Comparison of ENCODE assay signal across 1 cellular context in genomic region chr11:34357646-34358257, GRCh38.
A peak's percentile ranks its signal among the peaks of the same experiment; 100 is the strongest.
TF ChIP-seq lines count a peak whose summit lies in the region.

Gene ABTB2 (minus strand): TSS chr11:34358010.

TF ChIP-seq in HepG2, 621 proteins besides CTCF, POLR2A, EP300 and RAD21 (continued from another document and continues in another):
- no peak for TF ChIP-seq RERE (CRISPR knock-in tag; IDR thresholded peaks at IDR 0.05; ENCODE audit: low read depth)
- TF ChIP-seq MAX (IDR thresholded peaks at IDR 0.05): no peak; the same call in 1 of the 2 replicates
- TF ChIP-seq, protein P1, sequence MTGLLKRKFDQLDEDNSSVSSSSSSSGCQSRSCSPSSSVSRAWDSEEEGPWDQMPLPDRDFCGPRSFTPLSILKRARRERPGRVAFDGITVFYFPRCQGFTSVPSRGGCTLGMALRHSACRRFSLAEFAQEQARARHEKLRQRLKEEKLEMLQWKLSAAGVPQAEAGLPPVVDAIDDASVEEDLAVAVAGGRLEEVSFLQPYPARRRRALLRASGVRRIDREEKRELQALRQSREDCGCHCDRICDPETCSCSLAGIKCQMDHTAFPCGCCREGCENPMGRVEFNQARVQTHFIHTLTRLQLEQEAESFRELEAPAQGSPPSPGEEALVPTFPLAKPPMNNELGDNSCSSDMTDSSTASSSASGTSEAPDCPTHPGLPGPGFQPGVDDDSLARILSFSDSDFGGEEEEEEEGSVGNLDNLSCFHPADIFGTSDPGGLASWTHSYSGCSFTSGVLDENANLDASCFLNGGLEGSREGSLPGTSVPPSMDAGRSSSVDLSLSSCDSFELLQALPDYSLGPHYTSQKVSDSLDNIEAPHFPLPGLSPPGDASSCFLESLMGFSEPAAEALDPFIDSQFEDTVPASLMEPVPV (CRISPR knock-in tag; IDR thresholded peaks at IDR 0.05): no peak
- TF ChIP-seq, protein P2, sequence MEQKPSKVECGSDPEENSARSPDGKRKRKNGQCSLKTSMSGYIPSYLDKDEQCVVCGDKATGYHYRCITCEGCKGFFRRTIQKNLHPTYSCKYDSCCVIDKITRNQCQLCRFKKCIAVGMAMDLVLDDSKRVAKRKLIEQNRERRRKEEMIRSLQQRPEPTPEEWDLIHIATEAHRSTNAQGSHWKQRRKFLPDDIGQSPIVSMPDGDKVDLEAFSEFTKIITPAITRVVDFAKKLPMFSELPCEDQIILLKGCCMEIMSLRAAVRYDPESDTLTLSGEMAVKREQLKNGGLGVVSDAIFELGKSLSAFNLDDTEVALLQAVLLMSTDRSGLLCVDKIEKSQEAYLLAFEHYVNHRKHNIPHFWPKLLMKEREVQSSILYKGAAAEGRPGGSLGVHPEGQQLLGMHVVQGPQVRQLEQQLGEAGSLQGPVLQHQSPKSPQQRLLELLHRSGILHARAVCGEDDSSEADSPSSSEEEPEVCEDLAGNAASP (CRISPR knock-in tag; IDR thresholded peaks at IDR 0.05; ENCODE audit: borderline replicate concordance): no peak
- no peak for TF ChIP-seq GABPA (IDR thresholded peaks at IDR 0.05; ENCODE audit: low read depth, low read length)
- TF ChIP-seq GABPA (CRISPR knock-in tag; IDR thresholded peaks at IDR 0.05; ENCODE audit: low read depth): no peak
- TF ChIP-seq TCF7 (IDR thresholded peaks at IDR 0.05; ENCODE audit: low read depth): no peak
- no peak for TF ChIP-seq ATF7 (IDR thresholded peaks at IDR 0.05)
- no peak for TF ChIP-seq ATF7 (CRISPR knock-in tag; IDR thresholded peaks at IDR 0.05)
- no peak for TF ChIP-seq ZNF713 (CRISPR knock-in tag; IDR thresholded peaks at IDR 0.05)
- no peak for TF ChIP-seq NKX3-1 (CRISPR knock-in tag; IDR thresholded peaks at IDR 0.05)
- no peak for TF ChIP-seq ZNF672 (CRISPR knock-in tag; IDR thresholded peaks at IDR 0.05)
- TF ChIP-seq BRD4 (CRISPR knock-in tag; IDR thresholded peaks at IDR 0.05): no peak; the same call in 1 of the 2 replicates
- no peak for TF ChIP-seq ELF3 (CRISPR knock-in tag; IDR thresholded peaks at IDR 0.05)
- TF ChIP-seq BHLHE40 (IDR thresholded peaks at IDR 0.05; ENCODE audit: low read length): no peak
- no peak for TF ChIP-seq ZNF678 (CRISPR knock-in tag; IDR thresholded peaks at IDR 0.05)
- TF ChIP-seq FLYWCH1 (CRISPR knock-in tag; IDR thresholded peaks at IDR 0.05): no peak
- no peak for TF ChIP-seq ETV6 (CRISPR knock-in tag; conservative IDR thresholded peaks at IDR 0.05)
- no peak for TF ChIP-seq ZNF720 (CRISPR knock-in tag; IDR thresholded peaks at IDR 0.05)
- TF ChIP-seq ZNF556 (CRISPR knock-in tag; IDR thresholded peaks at IDR 0.05; ENCODE audit: borderline replicate concordance): no peak
- no peak for TF ChIP-seq ZFP36 (IDR thresholded peaks at IDR 0.05; ENCODE audit: borderline replicate concordance, low read depth, low read length, partially characterized antibody)
- no peak for TF ChIP-seq NR2C2 (CRISPR knock-in tag; IDR thresholded peaks at IDR 0.05; ENCODE audit: borderline replicate concordance)
- no peak for TF ChIP-seq MEF2D (CRISPR knock-in tag; IDR thresholded peaks at IDR 0.05)
- no peak for TF ChIP-seq ZNF7 (CRISPR knock-in tag; IDR thresholded peaks at IDR 0.05)
- no peak for TF ChIP-seq YY1 (IDR thresholded peaks at IDR 0.05; ENCODE audit: insufficient read depth, insufficient replicate concordance, low read depth, low read length)
- TF ChIP-seq MIXL1 (CRISPR knock-in tag; IDR thresholded peaks at IDR 0.05): no peak
- TF ChIP-seq ATF1 (CRISPR knock-in tag; IDR thresholded peaks at IDR 0.05): no peak
- no peak for TF ChIP-seq HDAC6 (IDR thresholded peaks at IDR 0.05; ENCODE audit: low read depth, low read length)
- TF ChIP-seq, protein P3, sequence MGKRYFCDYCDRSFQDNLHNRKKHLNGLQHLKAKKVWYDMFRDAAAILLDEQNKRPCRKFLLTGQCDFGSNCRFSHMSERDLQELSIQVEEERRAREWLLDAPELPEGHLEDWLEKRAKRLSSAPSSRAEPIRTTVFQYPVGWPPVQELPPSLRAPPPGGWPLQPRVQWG (CRISPR knock-in tag; IDR thresholded peaks at IDR 0.05; ENCODE audit: borderline replicate concordance, low read depth): no peak
- TF ChIP-seq HMG20A (CRISPR knock-in tag; IDR thresholded peaks at IDR 0.05; ENCODE audit: borderline replicate concordance): no peak
- TF ChIP-seq, protein P4, sequence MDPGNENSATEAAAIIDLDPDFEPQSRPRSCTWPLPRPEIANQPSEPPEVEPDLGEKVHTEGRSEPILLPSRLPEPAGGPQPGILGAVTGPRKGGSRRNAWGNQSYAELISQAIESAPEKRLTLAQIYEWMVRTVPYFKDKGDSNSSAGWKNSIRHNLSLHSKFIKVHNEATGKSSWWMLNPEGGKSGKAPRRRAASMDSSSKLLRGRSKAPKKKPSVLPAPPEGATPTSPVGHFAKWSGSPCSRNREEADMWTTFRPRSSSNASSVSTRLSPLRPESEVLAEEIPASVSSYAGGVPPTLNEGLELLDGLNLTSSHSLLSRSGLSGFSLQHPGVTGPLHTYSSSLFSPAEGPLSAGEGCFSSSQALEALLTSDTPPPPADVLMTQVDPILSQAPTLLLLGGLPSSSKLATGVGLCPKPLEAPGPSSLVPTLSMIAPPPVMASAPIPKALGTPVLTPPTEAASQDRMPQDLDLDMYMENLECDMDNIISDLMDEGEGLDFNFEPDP (CRISPR knock-in tag; conservative IDR thresholded peaks at IDR 0.05): no peak
- no peak for TF ChIP-seq AKAP8 (CRISPR knock-in tag; IDR thresholded peaks at IDR 0.05)
- TF ChIP-seq XBP1 (CRISPR knock-in tag; IDR thresholded peaks at IDR 0.05): no peak
- TF ChIP-seq, protein P5, sequence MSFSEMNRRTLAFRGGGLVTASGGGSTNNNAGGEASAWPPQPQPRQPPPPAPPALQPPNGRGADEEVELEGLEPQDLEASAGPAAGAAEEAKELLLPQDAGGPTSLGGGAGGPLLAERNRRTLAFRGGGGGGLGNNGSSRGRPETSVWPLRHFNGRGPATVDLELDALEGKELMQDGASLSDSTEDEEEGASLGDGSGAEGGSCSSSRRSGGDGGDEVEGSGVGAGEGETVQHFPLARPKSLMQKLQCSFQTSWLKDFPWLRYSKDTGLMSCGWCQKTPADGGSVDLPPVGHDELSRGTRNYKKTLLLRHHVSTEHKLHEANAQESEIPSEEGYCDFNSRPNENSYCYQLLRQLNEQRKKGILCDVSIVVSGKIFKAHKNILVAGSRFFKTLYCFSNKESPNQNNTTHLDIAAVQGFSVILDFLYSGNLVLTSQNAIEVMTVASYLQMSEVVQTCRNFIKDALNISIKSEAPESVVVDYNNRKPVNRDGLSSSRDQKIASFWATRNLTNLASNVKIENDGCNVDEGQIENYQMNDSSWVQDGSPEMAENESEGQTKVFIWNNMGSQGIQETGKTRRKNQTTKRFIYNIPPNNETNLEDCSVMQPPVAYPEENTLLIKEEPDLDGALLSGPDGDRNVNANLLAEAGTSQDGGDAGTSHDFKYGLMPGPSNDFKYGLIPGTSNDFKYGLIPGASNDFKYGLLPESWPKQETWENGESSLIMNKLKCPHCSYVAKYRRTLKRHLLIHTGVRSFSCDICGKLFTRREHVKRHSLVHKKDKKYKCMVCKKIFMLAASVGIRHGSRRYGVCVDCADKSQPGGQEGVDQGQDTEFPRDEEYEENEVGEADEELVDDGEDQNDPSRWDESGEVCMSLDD (CRISPR knock-in tag; IDR thresholded peaks at IDR 0.05; ENCODE audit: borderline replicate concordance): no peak
- TF ChIP-seq ZSCAN21 (CRISPR knock-in tag; IDR thresholded peaks at IDR 0.05; ENCODE audit: borderline replicate concordance): no peak
- TF ChIP-seq ZNF33B (CRISPR knock-in tag; IDR thresholded peaks at IDR 0.05): no peak
- no peak for TF ChIP-seq ZNF530 (CRISPR knock-in tag; IDR thresholded peaks at IDR 0.05; ENCODE audit: low read depth)
- TF ChIP-seq SOX5 (CRISPR knock-in tag; IDR thresholded peaks at IDR 0.05; ENCODE audit: borderline replicate concordance): no peak
- TF ChIP-seq ZNF205 (CRISPR knock-in tag; IDR thresholded peaks at IDR 0.05): no peak
- TF ChIP-seq DPF2 (CRISPR knock-in tag; IDR thresholded peaks at IDR 0.05; ENCODE audit: borderline replicate concordance, low read depth): no peak
- TF ChIP-seq EHMT2 (IDR thresholded peaks at IDR 0.05; ENCODE audit: borderline replicate concordance, low read depth, low read length): no peak
- TF ChIP-seq MED8 (CRISPR knock-in tag; IDR thresholded peaks at IDR 0.05; ENCODE audit: insufficient replicate concordance): peak; percentile 52
- TF ChIP-seq BCL6 (CRISPR knock-in tag; IDR thresholded peaks at IDR 0.05): no peak; the same call in 1 of the 2 replicates
- no peak for TF ChIP-seq ZBTB21 (CRISPR knock-in tag; IDR thresholded peaks at IDR 0.05)
- no peak for TF ChIP-seq ZNF30 (CRISPR knock-in tag; IDR thresholded peaks at IDR 0.05)
- no peak for TF ChIP-seq CBFB (CRISPR knock-in tag; IDR thresholded peaks at IDR 0.05)
- TF ChIP-seq ZNF572 (CRISPR knock-in tag; IDR thresholded peaks at IDR 0.05): no peak
- no peak for TF ChIP-seq ZNF251 (CRISPR knock-in tag; IDR thresholded peaks at IDR 0.05)
- TF ChIP-seq, protein P6, sequence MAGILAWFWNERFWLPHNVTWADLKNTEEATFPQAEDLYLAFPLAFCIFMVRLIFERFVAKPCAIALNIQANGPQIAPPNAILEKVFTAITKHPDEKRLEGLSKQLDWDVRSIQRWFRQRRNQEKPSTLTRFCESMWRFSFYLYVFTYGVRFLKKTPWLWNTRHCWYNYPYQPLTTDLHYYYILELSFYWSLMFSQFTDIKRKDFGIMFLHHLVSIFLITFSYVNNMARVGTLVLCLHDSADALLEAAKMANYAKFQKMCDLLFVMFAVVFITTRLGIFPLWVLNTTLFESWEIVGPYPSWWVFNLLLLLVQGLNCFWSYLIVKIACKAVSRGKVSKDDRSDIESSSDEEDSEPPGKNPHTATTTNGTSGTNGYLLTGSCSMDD (CRISPR knock-in tag; IDR thresholded peaks at IDR 0.05): no peak
- TF ChIP-seq SMAD1 (CRISPR knock-in tag; IDR thresholded peaks at IDR 0.05; ENCODE audit: borderline replicate concordance, low read depth): no peak
- TF ChIP-seq ZFP37 (CRISPR knock-in tag; IDR thresholded peaks at IDR 0.05; ENCODE audit: borderline replicate concordance): no peak
- no peak for TF ChIP-seq ARHGAP35 (CRISPR knock-in tag; IDR thresholded peaks at IDR 0.05; ENCODE audit: borderline replicate concordance)
- no peak for TF ChIP-seq MYNN (CRISPR knock-in tag; IDR thresholded peaks at IDR 0.05; ENCODE audit: low read depth)
- no peak for TF ChIP-seq PRMT3 (CRISPR knock-in tag; IDR thresholded peaks at IDR 0.05; ENCODE audit: borderline replicate concordance, low read depth)
- no peak for TF ChIP-seq MATR3 (CRISPR knock-in tag; IDR thresholded peaks at IDR 0.05)
- TF ChIP-seq KAT8 (CRISPR knock-in tag; IDR thresholded peaks at IDR 0.05): no peak
- 0 out of 2 replicates have a peak, but pooled peaks have one; percentile 35 for TF ChIP-seq ZNF605 (CRISPR knock-in tag; IDR thresholded peaks at IDR 0.05)
- no peak for TF ChIP-seq RELA (CRISPR knock-in tag; IDR thresholded peaks at IDR 0.05)
- TF ChIP-seq ZNF446 (CRISPR knock-in tag; IDR thresholded peaks at IDR 0.05): no peak
- TF ChIP-seq CHD2 (IDR thresholded peaks at IDR 0.05; ENCODE audit: low read depth, low read length): no peak
- TF ChIP-seq ZBTB44 (CRISPR knock-in tag; IDR thresholded peaks at IDR 0.05): no peak
- no peak for TF ChIP-seq MLX (CRISPR knock-in tag; IDR thresholded peaks at IDR 0.05)
